20 cellular contexts compared by ENCODE assay signal in the genomic region with DNA sequence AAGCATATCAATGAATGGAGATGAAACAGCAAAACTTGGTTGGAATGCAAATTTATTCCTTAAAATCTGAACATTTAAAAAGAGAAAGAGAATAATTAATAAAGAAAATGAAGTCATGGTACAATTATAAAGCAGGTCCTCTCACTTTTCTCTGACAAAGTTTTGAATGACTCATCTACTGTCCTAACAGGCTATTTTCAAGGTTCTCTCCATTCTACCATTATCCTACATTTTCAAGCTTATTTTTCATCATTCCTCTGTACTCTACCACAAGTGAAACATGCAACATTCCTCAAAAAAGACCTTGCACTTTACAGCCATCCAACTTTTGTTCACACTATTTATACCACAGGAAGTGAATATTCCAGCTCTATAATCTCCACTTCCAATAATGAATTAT. TPM values are rescaled to one million over a fixed set of nuclear protein-coding genes. Genes with fewer than 3 reads are reported as not detected.
A peak's percentile ranks its signal among the peaks of the same experiment; 100 is the strongest.
DNase-seq lines count a peak whose midpoint lies in the region; ATAC-seq, FAIRE-seq and TF ChIP-seq lines count a peak whose summit lies in the region.
"Had no signal": no experiment of that assay in that cellular context is flagged by ENCODE, and none has a peak within 500 bp of the region (broad histone marks: within the 10 kb centered on the region; RNA-seq: fewer than 3 reads in every experiment).

No MANE protein-coding gene starts in this region.

- no peak for TF ChIP-seq RAD21 in A549 (conservative IDR thresholded peaks at IDR 0.05 in 1 of 2, IDR thresholded peaks at IDR 0.05 in 1 of 2)

- DNase-seq in A549 (ENCODE audit: low read depth in 1 of 2, low spot score in 1 of 2) (no peak), HTR-8/SVneo (ENCODE audit: insufficient read length, low spot score) (no peak), cardiac fibroblast (ENCODE audit: low read depth in 2 of 2) (peak; percentile 17 to 27), mesenchymal stem cell (peak; percentile 46), NCI-H187 treated with DMSO at 0.1 percent for 48 hours (lab: John Stamatoyannopoulos, UW) (no peak), NAMALWA (ENCODE audit: low spot score) (no peak)
- DNase-seq: 8988T; activated CD8-positive, alpha-beta T cell treated with anti-CD3 and anti-CD28 coated beads for 36 hours; COR-L47; GF-D8; mesendoderm; MM.1S; NCI-H748 treated with DMSO at 0.1 percent for 48 hours; stomach; SW 1271 had no signal

- no peak overlapping the region for H2AFZ ChIP-seq in mesenchymal stem cell (ENCODE audit: low read depth, low read length)

- H2AK5ac ChIP-seq in mesenchymal stem cell (ENCODE audit: low read length, severe bottlenecking) = no peak overlapping the region

- H3K27ac ChIP-seq in A549 (no peak overlapping the region), mesenchymal stem cell (ENCODE audit: low read length, poor library complexity, severe bottlenecking) (no peak overlapping the region)

- H2BK120ac ChIP-seq in mesenchymal stem cell (ENCODE audit: low read depth, low read length) = no peak overlapping the region

- H3K4me2 ChIP-seq in A549 = peak overlapping the region; percentile 14; the same call in 2 of the 3 replicates
- no peak overlapping the region for H3K4me2 ChIP-seq in mesenchymal stem cell (ENCODE audit: low read length, poor library complexity, severe bottlenecking)

- CTCF ChIA-PET in A549 (lab: Yijun Ruan, JAX) = interaction anchor here (0.5 to 2.3 kb wide), 6 partner anchors 8 to 219 kb away, joined by 3 to 5 read pairs (median 4); partner anchors contain the start of gene HECTD1

- TF ChIP-seq EP300 in A549 (IDR thresholded peaks at IDR 0.05) = no peak

- no peak overlapping the region for H2BK12ac ChIP-seq in mesenchymal stem cell (ENCODE audit: low read length in 2 of 2)

- H4K91ac ChIP-seq in mesenchymal stem cell (ENCODE audit: low read length) = no peak overlapping the region

- H3K79me1 ChIP-seq in mesenchymal stem cell (replicated peaks; ENCODE audit: low read length, poor library complexity, severe bottlenecking) = no peaks in the 10 kb centered on the region

- H2BK5ac ChIP-seq in mesenchymal stem cell (ENCODE audit: low read depth, low read length, poor library complexity, severe bottlenecking) = no peak overlapping the region

- no peak overlapping the region for H3K9ac ChIP-seq in mesenchymal stem cell (ENCODE audit: low read length)

- POLR2A ChIA-PET in A549 (lab: Yijun Ruan, JAX) = no interaction called here

- H3K9me3 ChIP-seq in A549 (no peaks in the 10 kb centered on the region), mesenchymal stem cell (ENCODE audit: control insufficient read depth, low read length) (no peaks in the 10 kb centered on the region)
- H3K9me3 ChIP-seq: stomach had no signal

- no peak for FAIRE-seq in A549 (lab: Jason Lieb, UNC)
- peak; percentile 38 for FAIRE-seq in HTR-8/SVneo (lab: Jason Lieb, UNC)
- FAIRE-seq: small intestine had no signal

- H2BK15ac ChIP-seq in mesenchymal stem cell (ENCODE audit: low read depth, poor library complexity, severe bottlenecking) = no peak overlapping the region

- H3K4me1 ChIP-seq in A549 = peaks cover 35% of the 10 kb centered on the region
- peaks cover 1% of the 10 kb centered on the region for H3K4me1 ChIP-seq in mesenchymal stem cell (ENCODE audit: control insufficient read depth, insufficient read depth, low read depth, low read length)

- no peak overlapping the region for H4K8ac ChIP-seq in mesenchymal stem cell (ENCODE audit: low read length)

- no peak overlapping the region for H3K18ac ChIP-seq in mesenchymal stem cell (ENCODE audit: low read depth in 1 of 2, low read length in 2 of 2)

- no peak overlapping the region for H3K4me3 ChIP-seq in A549
- no peak overlapping the region for H3K4me3 ChIP-seq in cardiac fibroblast (replicated peaks in 1 of 2; ENCODE audit: low read depth in 2 of 2, low read length in 2 of 2)
- H3K4me3 ChIP-seq in mesenchymal stem cell (ENCODE audit: insufficient read depth in 1 of 2, low read depth in 1 of 2, low read length in 2 of 2) = no peak overlapping the region
- H3K4me3 ChIP-seq: stomach had no signal

- H3K4ac ChIP-seq in mesenchymal stem cell (ENCODE audit: low read depth in 1 of 2, low read length in 2 of 2) = no peak overlapping the region

- H3K27me3 ChIP-seq in mesenchymal stem cell (ENCODE audit: control insufficient read depth in 1 of 2, insufficient read depth in 1 of 2, low read length in 2 of 2) = no peaks in the 10 kb centered on the region
- H3K27me3 ChIP-seq: stomach had no signal

- TF ChIP-seq CTCF in A549 (IDR thresholded peaks at IDR 0.05) = no peak
- no peak for TF ChIP-seq CTCF in cardiac fibroblast (IDR thresholded peaks at IDR 0.05; ENCODE audit: low read depth, low read length)

- H3K23ac ChIP-seq in mesenchymal stem cell (ENCODE audit: low read length in 2 of 2) = no peak overlapping the region

- H3K36me3 ChIP-seq in mesenchymal stem cell (ENCODE audit: control insufficient read depth in 1 of 2, insufficient read depth in 2 of 2, low read depth in 1 of 2, low read length in 2 of 2) = no peaks in the 10 kb centered on the region
- H3K36me3 ChIP-seq: stomach had no signal

- no peak for TF ChIP-seq POLR2A in A549 (IDR thresholded peaks at IDR 0.05; ENCODE audit: low read length)

- no peak overlapping the region for H3K14ac ChIP-seq in mesenchymal stem cell (ENCODE audit: low read length in 2 of 2)

- ATAC-seq in A549 (no peak), HG02798 (IDR thresholded peaks at IDR 0.05; ENCODE audit: poor library complexity, unreplicated experiment) (no peak), HG03039 (IDR thresholded peaks at IDR 0.05; ENCODE audit: unreplicated experiment) (no peak)
- ATAC-seq: activated CD8-positive, alpha-beta T cell treated with anti-CD3 and anti-CD28 coated beads for 36 hours; activated T-helper 17 cell treated with anti-CD3 and anti-CD28 coated beads, Interleukin-2, amount 50 U/mL, for 72 hours; Panc1 had no signal

TF ChIP-seq in A549, 52 proteins besides CTCF, POLR2A, EP300 and RAD21:
- TF ChIP-seq FOSL2 (IDR thresholded peaks at IDR 0.05) (no peak), FOSL2 (CRISPR knock-in tag; IDR thresholded peaks at IDR 0.05) (peak; percentile 53), FOSB (CRISPR knock-in tag; IDR thresholded peaks at IDR 0.05) (no peak)
TF ChIP-seq in A549: peak in this region for 1.

RNA-seq across cellular contexts. Expression of gene AP4S1, which starts 36.9 kb away (rescaled TPM):
- polyA plus RNA-seq in A549 (2011; rRNA removed) (8.5 and 12.4 TPM in 2 replicates), A549 (2017; fragmentation: RNase III; extraction: RNeasy Plus Mini Kit Qiagen cat#74134 plus additional on column Dnase treatment) (13.4 to 16.0 TPM (median 14.4 TPM) in 3 replicates)
- 2.4 and 2.7 TPM in 2 replicates for polyA plus RNA-seq in A549 (2012; cell fraction: cytosol; rRNA removed)
- 2.2 and 3.7 TPM in 2 replicates for polyA plus RNA-seq in A549 (2012; cell fraction: nucleus; rRNA removed)
- polyA minus RNA-seq in A549 (2011; rRNA and poly(A)+ RNA removed) = 3.7 and 5.3 TPM in 2 replicates
- polyA plus RNA-seq in mesenchymal stem cell (2013, experiment 1 of 2) = 6.7 TPM
- polyA plus RNA-seq in mesenchymal stem cell (2013, experiment 2 of 2) = 7.0 TPM

RNA-seq across cellular contexts. Expression of gene STRN3, which starts 37.7 kb away (rescaled TPM):
- 37.3 and 44.8 TPM in 2 replicates for polyA plus RNA-seq in A549 (2011; rRNA removed)
- 7.1 and 8.2 TPM in 2 replicates for polyA plus RNA-seq in A549 (2012; cell fraction: cytosol; rRNA removed)
- polyA plus RNA-seq in A549 (2012; cell fraction: nucleus; rRNA removed) = 9.0 and 11.1 TPM in 2 replicates
- polyA plus RNA-seq in A549 (2017; fragmentation: RNase III; extraction: RNeasy Plus Mini Kit Qiagen cat#74134 plus additional on column Dnase treatment) = 21.6 to 22.9 TPM (median 22.1 TPM) in 3 replicates
- polyA minus RNA-seq in A549 (2011; rRNA and poly(A)+ RNA removed) = 35.2 and 36.8 TPM in 2 replicates
- polyA plus RNA-seq in mesenchymal stem cell (2013, experiment 1 of 2) = 19.4 TPM
- 20.0 TPM for polyA plus RNA-seq in mesenchymal stem cell (2013, experiment 2 of 2)

Comparison
In these comparisons a context has a peak if more than half of its experiments do, and no peak if none do; other contexts are left out.
1. DNase-seq: peak in cardiac fibroblast (2 of 2) and mesenchymal stem cell (single experiment); none in A549 (0 of 2), HTR-8/SVneo (single experiment), NCI-H187 treated with DMSO at 0.1 percent for 48 hours (single experiment) and NAMALWA (single experiment).